ENCODE assay signal across 16 cellular contexts in the genomic region with DNA sequence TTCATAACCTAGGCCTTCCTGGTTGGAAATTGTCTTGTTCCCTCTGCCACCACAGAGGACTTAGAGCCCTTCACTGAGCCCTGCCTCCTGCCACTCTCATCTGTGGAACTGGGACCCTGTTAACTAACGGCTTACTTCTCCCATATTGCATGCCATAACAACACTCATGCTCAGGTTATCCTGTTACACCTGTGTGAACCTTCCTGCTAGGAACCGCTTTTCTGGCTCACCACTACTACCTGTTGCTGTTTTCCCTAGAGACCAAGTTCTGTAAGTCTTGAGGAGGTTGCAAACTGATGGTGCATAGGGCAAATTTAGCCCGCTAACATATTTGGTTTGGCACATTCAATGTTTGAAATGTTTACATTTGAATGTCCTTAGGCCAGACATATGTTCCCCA.
"Had no signal": no experiment of that assay in that cellular context is flagged by ENCODE, and none has a peak within 500 bp of the region (broad histone marks: within the 10 kb centered on the region; RNA-seq: fewer than 3 reads in every experiment).

No MANE protein-coding gene starts in this region.

- H3K4me1 Mint-ChIP-seq: natural killer cell had no signal

- H3K4me2 ChIP-seq: hepatocyte had no signal

- H3K27ac ChIP-seq: body of pancreas, colonic mucosa, hepatocyte, left ventricle myocardium inferior had no signal

- H3K27me3 ChIP-seq: body of pancreas, colonic mucosa, hepatocyte had no signal

- H3K27me3 Mint-ChIP-seq: activated CD8-positive, alpha-beta T cell treated with anti-CD3 and anti-CD28 coated beads for 36 hours; activated naive CD8-positive, alpha-beta T cell had no signal

- H3K79me2 ChIP-seq: hepatocyte had no signal

- H2AFZ ChIP-seq: hepatocyte had no signal

- H3K4me3 ChIP-seq: body of pancreas, colonic mucosa, hepatocyte, left ventricle myocardium inferior had no signal

- DNase-seq: activated CD4-positive, alpha-beta T cell treated with anti-CD3 and anti-CD28 coated beads for 48 hours; activated CD8-positive, alpha-beta T cell treated with anti-CD3 and anti-CD28 coated beads for 36 hours; activated effector memory CD4-positive, alpha-beta T cell treated with anti-CD3 and anti-CD28 coated beads, Interleukin-2, amount 50 U/mL, for 16 hours; activated T-cell treated with anti-CD3 and anti-CD28 coated beads, Interleukin-2, amount 50 U/mL, for 4 hours; body of pancreas; caudate nucleus; colonic mucosa; left ventricle myocardium inferior; natural killer cell; stimulated activated CD4-positive, alpha-beta T cell treated with anti-CD3 and anti-CD28 coated beads, Interleukin-4, amount 100 ng/mL, for 24 hours; stimulated activated naive CD8-positive, alpha-beta T cell treated with anti-CD3 and anti-CD28 coated beads, Interleukin-15, Interleukin-2, amounts not matched to agents 100 U/mL and 50 U/mL, for 24 hours had no signal

- H3K4me1 ChIP-seq: body of pancreas, colonic mucosa, left ventricle myocardium inferior had no signal

- H3K9me3 Mint-ChIP-seq: natural killer cell had no signal

- H3K4me3 Mint-ChIP-seq: activated CD8-positive, alpha-beta T cell treated with anti-CD3 and anti-CD28 coated beads for 36 hours; activated naive CD8-positive, alpha-beta T cell; activated T-cell treated with anti-CD3 and anti-CD28 coated beads, Interleukin-2, amount 50 U/mL, for 4 hours; natural killer cell; WTC11 had no signal

- H3K36me3 ChIP-seq: colonic mucosa, left ventricle myocardium inferior had no signal

- ATAC-seq: esophagus mucosa had no signal

- FAIRE-seq: small intestine had no signal

- H3K36me3 Mint-ChIP-seq: activated naive CD8-positive, alpha-beta T cell; natural killer cell had no signal

- H3K27ac Mint-ChIP-seq: activated CD8-positive, alpha-beta T cell treated with anti-CD3 and anti-CD28 coated beads for 36 hours; activated naive CD8-positive, alpha-beta T cell; natural killer cell; WTC11 had no signal

- H3K9me3 ChIP-seq: body of pancreas, colonic mucosa had no signal
